10 cellular contexts compared by ENCODE assay signal in genomic region chr4:186700746-186701145, GRCh38. TPM values are rescaled to one million over a fixed set of nuclear protein-coding genes. Genes with fewer than 3 reads are reported as not detected.
DNase-seq lines count a peak whose midpoint lies in the region; ATAC-seq, FAIRE-seq and TF ChIP-seq lines count a peak whose summit lies in the region.
"Had no signal": no experiment of that assay in that cellular context is flagged by ENCODE, and none has a peak within 500 bp of the region (broad histone marks: within the 10 kb centered on the region; RNA-seq: fewer than 3 reads in every experiment).

No MANE protein-coding gene starts in this region.

- no peak for DNase-seq in HTR-8/SVneo (ENCODE audit: insufficient read length, low spot score)
- no peak for DNase-seq in chondrocyte (ENCODE audit: low spot score)
- peak; percentile 30 for DNase-seq in left kidney (ENCODE audit: low read depth, low spot score)
- DNase-seq in omental fat pad (ENCODE audit: low spot score) = no peak
- DNase-seq in Karpas-422 = no peak
- DNase-seq in SHP77 treated with DMSO at 0.1 percent for 48 hours (lab: John Stamatoyannopoulos, UW) = no peak
- no peak for DNase-seq in NCI-H446 (lab: John Stamatoyannopoulos, UW)
- DNase-seq: activated naive CD8-positive, alpha-beta T cell treated with anti-CD3 and anti-CD28 coated beads, Interleukin-2, amount 50 U/mL, for 24 hours; immature natural killer cell had no signal

- H3K9me3 Mint-ChIP-seq in chondrocyte (ENCODE audit: low read depth) = no peaks in the 10 kb centered on the region

- no peaks in the 10 kb centered on the region for H3K4me1 ChIP-seq in Karpas-422 (ENCODE audit: low read length)

- no peaks in the 10 kb centered on the region for H3K27me3 Mint-ChIP-seq in chondrocyte (ENCODE audit: low read depth)
- H3K27me3 Mint-ChIP-seq: activated naive CD8-positive, alpha-beta T cell treated with anti-CD3 and anti-CD28 coated beads, Interleukin-2, amount 50 U/mL, for 24 hours had no signal

- H3K4me3 Mint-ChIP-seq in chondrocyte (ENCODE audit: unreplicated experiment) = peak overlapping the region; percentile 46
- H3K4me3 Mint-ChIP-seq: activated naive CD8-positive, alpha-beta T cell treated with anti-CD3 and anti-CD28 coated beads, Interleukin-2, amount 50 U/mL, for 24 hours; immature natural killer cell had no signal

- no peaks in the 10 kb centered on the region for H4K20me1 ChIP-seq in Karpas-422 (ENCODE audit: insufficient read depth, low read depth, low read length)

- H3K27ac Mint-ChIP-seq in chondrocyte (ENCODE audit: unreplicated experiment) = peak overlapping the region; percentile 94
- H3K27ac Mint-ChIP-seq: activated naive CD8-positive, alpha-beta T cell treated with anti-CD3 and anti-CD28 coated beads, Interleukin-2, amount 50 U/mL, for 24 hours; immature natural killer cell had no signal

- no peaks in the 10 kb centered on the region for H3K9me2 ChIP-seq in Karpas-422 (replicated peaks; ENCODE audit: insufficient read depth, low read length)

- H3K79me2 ChIP-seq in Karpas-422 (ENCODE audit: low read length) = no peaks in the 10 kb centered on the region

- no peaks in the 10 kb centered on the region for H3K36me3 ChIP-seq in Karpas-422 (ENCODE audit: insufficient read depth, low read length)

- no peaks in the 10 kb centered on the region for H3K9me3 ChIP-seq in Karpas-422 (ENCODE audit: low read length)

- TF ChIP-seq CTCF in chondrocyte (IDR thresholded peaks at IDR 0.05) (no peak), omental fat pad (IDR thresholded peaks at IDR 0.05) (no peak)

- no peak overlapping the region for H3K4me3 ChIP-seq in skin epidermis
- no peak overlapping the region for H3K4me3 ChIP-seq in Karpas-422 (ENCODE audit: low read length)

- H3K27me3 ChIP-seq in Karpas-422 (ENCODE audit: low read length) = no peaks in the 10 kb centered on the region

- peak overlapping the region in 16 of 21 experiments; percentile 16 to 80 (median 61) for H3K27ac ChIP-seq in skin epidermis
- H3K27ac ChIP-seq in Karpas-422 (ENCODE audit: low read length) = no peak overlapping the region

- H3K4me2 ChIP-seq in Karpas-422 (ENCODE audit: low read depth, low read length, poor library complexity, severe bottlenecking) = no peak overlapping the region

- no peak overlapping the region for H2AFZ ChIP-seq in Karpas-422 (ENCODE audit: low read length)

- H3K4me1 Mint-ChIP-seq in chondrocyte (ENCODE audit: low read depth) = peaks cover 83% of the 10 kb centered on the region
- H3K4me1 Mint-ChIP-seq: activated naive CD8-positive, alpha-beta T cell treated with anti-CD3 and anti-CD28 coated beads, Interleukin-2, amount 50 U/mL, for 24 hours; immature natural killer cell had no signal

- FAIRE-seq in HTR-8/SVneo (lab: Jason Lieb, UNC) = peak; percentile 78

- no peak for ATAC-seq in omental fat pad (ENCODE audit: low FRiP score)
- ATAC-seq: activated naive CD8-positive, alpha-beta T cell treated with anti-CD3 and anti-CD28 coated beads, Interleukin-2, amount 50 U/mL, for 24 hours had no signal

- no peak overlapping the region for H3K9ac ChIP-seq in Karpas-422 (ENCODE audit: low read length)

- H3K36me3 Mint-ChIP-seq in chondrocyte (ENCODE audit: low read depth) = peaks cover 17% of the 10 kb centered on the region
- H3K36me3 Mint-ChIP-seq: immature natural killer cell had no signal

RNA-seq across cellular contexts. Expression of gene FAT1, which starts 22.9 kb away (rescaled TPM):
- 663 to 672 TPM (median 671 TPM) in 3 replicates for total RNA-seq in chondrocyte
- 10 to 100 TPM; 35.3 to 90.8 (median 69.9) TPM for total RNA-seq in omental fat pad
- total RNA-seq in Karpas-422 (2014; rRNA removed; shearing (Covaris generic); ENCODE audit: low replicate concordance) = 0.15 TPM in 1 of 2 replicates, not detected in the other

Comparison
In these comparisons a context has a peak if more than half of its experiments do, and no peak if none do; other contexts are left out.
1. RNA of gene FAT1, which starts 22.9 kb away (total RNA-seq): 663 to 672 TPM in chondrocyte and 35.3 to 90.8 TPM in omental fat pad; 0.15 TPM in Karpas-422; every median in the first group is over 10 times any median in the second.